8 cellular contexts compared by ENCODE assay signal in genomic region chr2:104947411-104947810, GRCh38.
DNase-seq lines count a peak whose midpoint lies in the region; FAIRE-seq and TF ChIP-seq lines count a peak whose summit lies in the region.
"Not testable (repeated sequence)": the region's sequence is repeated elsewhere in the genome, so short reads cannot be mapped to it uniquely, and the experiment has no call there.

No MANE protein-coding gene starts in this region.

- FAIRE-seq in urothelium cell line (lab: Jason Lieb, UNC), result peak; percentile 87

- H3K4me1 Mint-ChIP-seq in nephron progenitor cell, result peaks cover 70% of the 10 kb centered on the region

- not testable (repeated sequence) for H3K36me3 Mint-ChIP-seq in nephron progenitor cell (ENCODE audit: low read depth)

- not testable (repeated sequence) for TF ChIP-seq CTCF in VCaP (conservative IDR thresholded peaks at IDR 0.05); nephron progenitor cell (IDR thresholded peaks at IDR 0.05)

- H3K27ac ChIP-seq in VCaP, result peak overlapping the region; percentile 98
- not testable (repeated sequence) for H3K27ac ChIP-seq in epithelial cell of prostate

- H3K9me3 Mint-ChIP-seq in nephron progenitor cell, result not testable (repeated sequence)

- not testable (repeated sequence) for H3K4me3 Mint-ChIP-seq in nephron progenitor cell

- H3K27me3 Mint-ChIP-seq in nephron progenitor cell (ENCODE audit: low read depth, poor library complexity), result not testable (repeated sequence)

- DNase-seq in DMS53 treated with DMSO at 0.1 percent for 48 hours (lab: John Stamatoyannopoulos, UW; ENCODE audit: unreplicated experiment), result peak; percentile 72
- peak; percentile 21 for DNase-seq in NCI-H510A (lab: John Stamatoyannopoulos, UW)
- peak; percentile 24 for DNase-seq in epithelial cell of prostate (ENCODE audit: low read depth, low spot score)
- peak; percentile 53 for DNase-seq in left kidney (ENCODE audit: low read depth, low spot score)
- DNase-seq in nephron progenitor cell; urothelium cell line (ENCODE audit: low spot score): not testable (repeated sequence)
- peak; percentile 44 for DNase-seq in renal cortical epithelial cell (ENCODE audit: low read depth)

- H3K27ac Mint-ChIP-seq in nephron progenitor cell, result peak overlapping the region; percentile 86
